8 cellular contexts compared by ENCODE assay signal in genomic region chr3:50542177-50543034, GRCh38. TPM values are rescaled to one million over a fixed set of nuclear protein-coding genes. Genes with fewer than 3 reads are reported as not detected.
DNase-seq lines count a peak whose midpoint lies in the region; TF ChIP-seq lines count a peak whose summit lies in the region.

No MANE protein-coding gene starts in this region.

- no peak overlapping the region for H3K4me3 ChIP-seq in AG09309 (ENCODE audit: control insufficient read depth, low read depth, low read length)
- H3K4me3 ChIP-seq in epithelial cell of proximal tubule (ENCODE audit: low read depth, low read length), result no peak overlapping the region

- DNase-seq in AG09309 (ENCODE audit: low read depth) (no peak), GOT3 (lab: John Stamatoyannopoulos, UW) (peak; percentile 11), NCI-H82 treated with DMSO at 0.1 percent for 48 hours (lab: John Stamatoyannopoulos, UW; ENCODE audit: unreplicated experiment) (peak; percentile 21), epithelial cell of proximal tubule (ENCODE audit: low read depth) (no peak), myocyte (ENCODE audit: low read depth) (peak; percentile 75), NCI-H774 (lab: John Stamatoyannopoulos, UW) (no peak)
- peak; percentile 67 for DNase-seq in activated CD8-positive, alpha-beta memory T cell treated with anti-CD3 and anti-CD28 coated beads, Interleukin-2, amount 50 U/mL, for 4 hours
- DNase-seq in stimulated activated naive CD4-positive, alpha-beta T cell treated with Interleukin-2 at 50 U/mL for 16 hours (lab: John Stamatoyannopoulos, UW), result peak; percentile 33

- TF ChIP-seq CTCF in AG09309 (IDR thresholded peaks at IDR 0.05; ENCODE audit: control insufficient read depth, insufficient read depth, low read depth, low read length, missing control alignments) (peak; percentile 92), epithelial cell of proximal tubule (conservative IDR thresholded peaks at IDR 0.05; ENCODE audit: low read depth, low read length) (peak; percentile 94)

RNA-seq across cellular contexts. Expression of gene C3orf18, which starts 25.1 kb away (rescaled TPM):
- total RNA-seq in epithelial cell of proximal tubule (4.3 and 8.9 TPM in 2 replicates), myocyte (14.0 and 18.6 TPM in 2 replicates)
- polyA plus RNA-seq in myocyte (2012), result 19.0 TPM

RNA-seq across cellular contexts. Expression of gene HEMK1, which starts 26.9 kb away (rescaled TPM):
- total RNA-seq in epithelial cell of proximal tubule, result 11.3 and 13.7 TPM in 2 replicates
- total RNA-seq in myocyte, result 6.2 and 9.7 TPM in 2 replicates
- polyA plus RNA-seq in myocyte (2012), result 14.3 TPM

RNA-seq across cellular contexts. Expression of gene CACNA2D2, which starts 39.0 kb away (rescaled TPM):
- total RNA-seq in epithelial cell of proximal tubule (0.14 TPM in 1 of 2 replicates, not detected in the other), myocyte (not detected in 2 replicates)
- 0.37 TPM for polyA plus RNA-seq in myocyte (2012)

Comparison
In these comparisons a context has a peak if more than half of its experiments do, and no peak if none do; other contexts are left out.
1. DNase-seq: peak in GOT3 (single experiment), NCI-H82 treated with DMSO at 0.1 percent for 48 hours (single experiment), activated CD8-positive, alpha-beta memory T cell treated with anti-CD3 and anti-CD28 coated beads, Interleukin-2, amount 50 U/mL, for 4 hours (single experiment), myocyte (single experiment) and stimulated activated naive CD4-positive, alpha-beta T cell treated with Interleukin-2 at 50 U/mL for 16 hours (single experiment); none in AG09309 (single experiment), epithelial cell of proximal tubule (single experiment) and NCI-H774 (single experiment).